ENCODE assay signal across 38 cellular contexts in genomic region chr20:53510266-53510665, GRCh38.
"Had no signal": no experiment of that assay in that cellular context is flagged by ENCODE, and none has a peak within 500 bp of the region (broad histone marks: within the 10 kb centered on the region; RNA-seq: fewer than 3 reads in every experiment).

No MANE protein-coding gene starts in this region.

- H3K9me3 ChIP-seq: adrenal gland, body of pancreas, MG63, SJSA1, SK-N-SH had no signal

- H3K4me3 ChIP-seq: adrenal gland, body of pancreas, breast epithelium, MG63, Peyer's patch, SJSA1 had no signal

- H3K27me3 ChIP-seq: adrenal gland, body of pancreas, breast epithelium, MG63, Peyer's patch had no signal

- H3K4me1 Mint-ChIP-seq: T-cell, T-helper 17 cell had no signal

- ATAC-seq: activated CD8-positive, alpha-beta T cell treated with anti-CD3 and anti-CD28 coated beads for 36 hours; activated naive CD4-positive, alpha-beta T cell treated with anti-CD3 and anti-CD28 coated beads, Interleukin-2, amount 50 U/mL, for 72 hours; activated T-cell treated with anti-CD3 and anti-CD28 coated beads, Interleukin-2, amount 50 U/mL, for 4 hours; body of pancreas; PC-3; T-cell; T-helper 17 cell had no signal

- H3K27ac ChIP-seq: adrenal gland, body of pancreas, breast epithelium, Peyer's patch, SJSA1, VCaP had no signal

- H3K36me3 Mint-ChIP-seq: activated naive CD4-positive, alpha-beta T cell treated with anti-CD3 and anti-CD28 coated beads, Interleukin-2, amount 50 U/mL, for 72 hours; T-cell had no signal

- H3K36me3 ChIP-seq: adrenal gland, breast epithelium, MG63, Peyer's patch, SJSA1 had no signal

- H3K9ac ChIP-seq: SK-N-SH had no signal

- H3K4me3 Mint-ChIP-seq: activated CD8-positive, alpha-beta T cell treated with anti-CD3 and anti-CD28 coated beads for 36 hours; activated naive CD4-positive, alpha-beta T cell treated with anti-CD3 and anti-CD28 coated beads for 36 hours; activated T-cell treated with anti-CD3 and anti-CD28 coated beads, Interleukin-2, amount 50 U/mL, for 4 hours; activated T-helper 1 cell treated with anti-CD3 and anti-CD28 coated beads, Interleukin-12 subunit alpha, Interleukin-12 subunit beta, Interleukin-2, Interleukin-4 antibody, amounts not matched to agents 30 ng/mL and 10 ng/mL and 1 ng/mL, durations not matched to agents 14 hours and 24 hours and 36 hours; T-cell; T-helper 17 cell had no signal

- H3K4me1 ChIP-seq: adrenal gland, body of pancreas, breast epithelium, Peyer's patch, SJSA1 had no signal

- H3K27ac Mint-ChIP-seq: activated CD8-positive, alpha-beta T cell treated with anti-CD3 and anti-CD28 coated beads for 36 hours; activated naive CD4-positive, alpha-beta T cell treated with anti-CD3 and anti-CD28 coated beads for 36 hours; activated naive CD4-positive, alpha-beta T cell treated with anti-CD3 and anti-CD28 coated beads, Interleukin-2, amount 50 U/mL, for 72 hours; activated T-helper 1 cell treated with anti-CD3 and anti-CD28 coated beads, Interleukin-12 subunit alpha, Interleukin-12 subunit beta, Interleukin-2, Interleukin-4 antibody, amounts not matched to agents 30 ng/mL and 10 ng/mL and 1 ng/mL, durations not matched to agents 14 hours and 24 hours and 36 hours; T-cell; T-helper 17 cell had no signal

- DNase-seq: activated CD4-positive, alpha-beta T cell treated with anti-CD3 and anti-CD28 coated beads for 1 hour; activated CD4-positive, alpha-beta T cell treated with anti-CD3 and anti-CD28 coated beads for 48 hours; activated CD4-positive, CD25-positive, alpha-beta regulatory T cell; activated CD8-positive, alpha-beta T cell treated with anti-CD3 and anti-CD28 coated beads for 36 hours; activated gamma-delta T cell treated with Interleukin-2 at 50 U/mL for 16 hours; activated naive CD4-positive, alpha-beta T cell treated with anti-CD3 and anti-CD28 coated beads for 36 hours; activated T-cell treated with anti-CD3 and anti-CD28 coated beads for 4 hours; activated T-cell treated with anti-CD3 and anti-CD28 coated beads, Interleukin-2, amount 50 U/mL, for 4 hours; body of pancreas; Kasumi-1; KG1; MG63; NCI-H1048; NCI-H1105 treated with DMSO at 0.1 percent for 48 hours; NCI-H1436; NCI-H1694; NCI-H1930; NCI-H2107; NCI-H2171; NCI-H510A; NCI-H526; NCI-H748 treated with DMSO at 0.1 percent for 48 hours; NK-92 treated with Interleukin-12 subunit alpha and Interleukin-12 subunit beta, amount 100 ng/mL, for 24 hours; PC-3; Peyer's patch; RPMI8226; SHP77 treated with DMSO at 0.1 percent for 48 hours; SK-N-SH; T-cell; T-helper 17 cell; T-helper 9 cell had no signal

- H3K27me3 Mint-ChIP-seq: activated CD8-positive, alpha-beta T cell treated with anti-CD3 and anti-CD28 coated beads for 36 hours; T-cell; T-helper 17 cell had no signal

- FAIRE-seq: astrocyte had no signal

- H3K9me3 Mint-ChIP-seq: activated CD8-positive, alpha-beta T cell treated with anti-CD3 and anti-CD28 coated beads for 36 hours; activated naive CD4-positive, alpha-beta T cell treated with anti-CD3 and anti-CD28 coated beads, Interleukin-2, amount 50 U/mL, for 72 hours; activated T-cell treated with anti-CD3 and anti-CD28 coated beads, Interleukin-2, amount 50 U/mL, for 4 hours; T-cell had no signal
